Comparison of ENCODE assay signal across 22 cellular contexts in genomic region chr14:33611405-33612183, GRCh38.
DNase-seq lines count a peak whose midpoint lies in the region; ATAC-seq, FAIRE-seq and TF ChIP-seq lines count a peak whose summit lies in the region.
"Had no signal": no experiment of that assay in that cellular context is flagged by ENCODE, and none has a peak within 500 bp of the region (broad histone marks: within the 10 kb centered on the region; RNA-seq: fewer than 3 reads in every experiment).

No MANE protein-coding gene starts in this region.

- CTCF ChIA-PET in RWPE1 (lab: Yijun Ruan, JAX): interaction anchor here (1.1 kb wide), 1 partner anchor 10 kb away, joined by 4 read pairs; no protein-coding TSS in a partner anchor

- H3K27ac ChIP-seq in RWPE1 (no peak overlapping the region), keratinocyte (ENCODE audit: control insufficient read depth, insufficient read depth, low read length) (no peak overlapping the region)
- H3K27ac ChIP-seq: hepatocyte had no signal

- H3K36me3 ChIP-seq in keratinocyte (ENCODE audit: control insufficient read depth in 2 of 2, extremely low read depth in 1 of 2, insufficient read depth in 2 of 2, low read length in 2 of 2): no peaks in the 10 kb centered on the region

- DNase-seq in Daoy (ENCODE audit: low read depth): peak; percentile 37
- DNase-seq in RWPE1 (ENCODE audit: low spot score): peak; percentile 38
- peak; percentile 73 for DNase-seq in choroid plexus epithelial cell (ENCODE audit: low read depth)
- DNase-seq in keratinocyte (ENCODE audit: low read depth, low spot score): no peak
- no peak for DNase-seq in Ammon's horn (ENCODE audit: low spot score)
- no peak for DNase-seq in G401 (ENCODE audit: low spot score)
- DNase-seq in stimulated activated CD4-positive, alpha-beta T cell treated with anti-CD3 and anti-CD28 coated beads, Interleukin-4, amount 100 ng/mL, for 24 hours: no peak
- DNase-seq: activated CD8-positive, alpha-beta T cell treated with anti-CD3 and anti-CD28 coated beads for 36 hours; activated naive CD4-positive, alpha-beta T cell; activated T-cell treated with anti-CD3 and anti-CD28 coated beads, Interleukin-2, amount 50 U/mL, for 1 hour; CD4-positive, CD25-positive, alpha-beta regulatory T cell; cerebellar nuclear complex; effector memory CD8-positive, alpha-beta T cell; GOT3; Kasumi-1; NCI-H1092 treated with DMSO at 0.1 percent for 48 hours; NCI-H524 treated with DMSO at 0.1 percent for 48 hours; RPMI8226 had no signal

- TF ChIP-seq CTCF in RWPE1 (conservative IDR thresholded peaks at IDR 0.05; ENCODE audit: low read depth) (no peak), choroid plexus epithelial cell (conservative IDR thresholded peaks at IDR 0.05; ENCODE audit: low read depth, low read length) (no peak), keratinocyte (optimal IDR thresholded peaks at IDR 0.05 in 1 of 3, IDR thresholded peaks at IDR 0.05 in 1 of 3, conservative IDR thresholded peaks at IDR 0.05 in 1 of 3; ENCODE audit: extremely low read depth in 1 of 3, insufficient read depth in 2 of 3, low read length in 3 of 3) (no peak)

- FAIRE-seq in keratinocyte (lab: Jason Lieb, UNC): peak; percentile 36
- FAIRE-seq: GM19239, islet of Langerhans had no signal

- H3K4me2 ChIP-seq in keratinocyte (ENCODE audit: control insufficient read depth, extremely low read depth, insufficient read depth, low read depth, low read length): no peak overlapping the region
- H3K4me2 ChIP-seq: hepatocyte had no signal

- no peak overlapping the region for H3K9ac ChIP-seq in keratinocyte (ENCODE audit: control insufficient read depth, extremely low read depth, insufficient read depth, low read length)

- in situ Hi-C loops in G401 (cut with HindIII; ENCODE audit: low sequenced_read_pairs): no loop called here

- no peaks in the 10 kb centered on the region for H3K9me3 ChIP-seq in keratinocyte (ENCODE audit: control insufficient read depth, low read depth, low read length)

- H4K20me1 ChIP-seq in keratinocyte (ENCODE audit: control insufficient read depth, extremely low read depth, insufficient read depth, low read length): no peaks in the 10 kb centered on the region

- dilution Hi-C loops in keratinocyte (cut with MboI; ENCODE audit: extremely low pct_ligation_motif_present, low sequenced_read_pairs): no loop called here

- H2AFZ ChIP-seq in keratinocyte (ENCODE audit: control insufficient read depth, low read length): no peak overlapping the region
- H2AFZ ChIP-seq: hepatocyte had no signal

- no peaks in the 10 kb centered on the region for H3K27me3 ChIP-seq in keratinocyte (ENCODE audit: control insufficient read depth, extremely low read depth, insufficient read depth, low read length)
- H3K27me3 ChIP-seq: hepatocyte had no signal

- no peak for ATAC-seq in HG03108 (IDR thresholded peaks at IDR 0.05; ENCODE audit: unreplicated experiment)
- ATAC-seq: activated CD8-positive, alpha-beta T cell treated with anti-CD3 and anti-CD28 coated beads for 36 hours; effector memory CD8-positive, alpha-beta T cell had no signal

- H3K9me1 ChIP-seq in keratinocyte (ENCODE audit: control insufficient read depth, extremely low read depth, insufficient read depth, low read length): no peaks in the 10 kb centered on the region

- peaks cover 5% of the 10 kb centered on the region for H3K4me1 ChIP-seq in keratinocyte (ENCODE audit: control insufficient read depth, extremely low read depth, insufficient read depth, low read length)

- POLR2A ChIA-PET in RWPE1 (lab: Yijun Ruan, JAX; ENCODE audit: low non-redundant PET): no interaction called here

- H3K79me2 ChIP-seq in keratinocyte (ENCODE audit: control insufficient read depth, insufficient read depth, low read length): no peaks in the 10 kb centered on the region
- H3K79me2 ChIP-seq: hepatocyte had no signal

- H3K4me3 ChIP-seq in choroid plexus epithelial cell (ENCODE audit: low read depth, low read length) (no peak overlapping the region), keratinocyte (ENCODE audit: control insufficient read depth in 2 of 3, extremely low read depth in 1 of 3, insufficient read depth in 2 of 3, low read depth in 1 of 3, low read length in 3 of 3) (no peak overlapping the region)
- H3K4me3 ChIP-seq: hepatocyte had no signal

Comparison
In these comparisons a context has a peak if more than half of its experiments do, and no peak if none do; other contexts are left out.
1. DNase-seq: peak in Daoy (single experiment), RWPE1 (single experiment) and choroid plexus epithelial cell (single experiment); none in keratinocyte (single experiment), Ammon's horn (single experiment), G401 (single experiment) and stimulated activated CD4-positive, alpha-beta T cell treated with anti-CD3 and anti-CD28 coated beads, Interleukin-4, amount 100 ng/mL, for 24 hours (single experiment).